ENCODE assay signal across 17 cellular contexts in the genomic region with DNA sequence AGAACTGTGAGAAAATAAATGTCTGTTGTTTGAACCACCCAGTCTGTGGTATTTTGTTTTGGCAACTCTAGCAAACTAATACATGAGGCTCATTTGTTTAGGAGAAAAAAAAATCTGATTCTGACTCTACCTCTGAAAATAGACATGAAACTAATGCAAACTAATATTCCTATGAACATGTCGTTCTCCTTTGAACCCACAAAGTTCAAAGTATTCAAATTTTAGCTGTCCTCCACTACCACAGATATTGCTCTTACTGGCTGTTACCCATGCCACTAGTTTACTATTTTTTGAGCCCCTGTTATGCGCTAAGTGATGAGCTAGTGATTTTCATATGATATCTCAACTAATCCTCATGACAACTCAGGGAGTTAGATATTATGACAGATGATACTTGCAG. TPM values are rescaled to one million over a fixed set of nuclear protein-coding genes. Genes with fewer than 3 reads are reported as not detected.
"Had no signal": no experiment of that assay in that cellular context is flagged by ENCODE, and none has a peak within 500 bp of the region (broad histone marks: within the 10 kb centered on the region; RNA-seq: fewer than 3 reads in every experiment).

No MANE protein-coding gene starts in this region.

- H3K27ac ChIP-seq: left lung, pancreas, suprapubic skin, upper lobe of left lung had no signal

- DNase-seq: activated CD4-positive, alpha-beta T cell treated with anti-CD3 and anti-CD28 coated beads, Interleukin-2, amount 10 ng/mL, durations not matched to agents 24 days and 14 days; activated CD4-positive, CD25-positive, alpha-beta regulatory T cell; activated CD8-positive, alpha-beta memory T cell treated with anti-CD3 and anti-CD28 coated beads, Interleukin-2, amount 50 U/mL, for 4 hours; activated CD8-positive, alpha-beta T cell treated with anti-CD3 and anti-CD28 coated beads, Interleukin-2, amount 10 ng/mL, durations not matched to agents 7 days and 5 days; activated gamma-delta T cell; activated T-cell treated with anti-CD3 and anti-CD28 coated beads, Interleukin-2, amount 50 U/mL, for 48 hours; amniotic stem cell; hippocampal formation; left lung; mucosa of descending colon; naive thymus-derived CD4-positive, alpha-beta T cell; pancreas; stimulated activated naive CD8-positive, alpha-beta T cell treated with anti-CD3 and anti-CD28 coated beads, Interleukin-15, Interleukin-2, amounts not matched to agents 100 U/mL and 50 U/mL, for 24 hours; upper lobe of left lung had no signal

- H3K4me3 ChIP-seq: left lung, mucosa of descending colon, pancreas, suprapubic skin, upper lobe of left lung had no signal

- H3K9me3 ChIP-seq: left lung, mucosa of descending colon, pancreas, suprapubic skin, upper lobe of left lung had no signal

- ATAC-seq: activated CD8-positive, alpha-beta T cell treated with anti-CD3 and anti-CD28 coated beads, Interleukin-2, amount 10 ng/mL, durations not matched to agents 7 days and 5 days; activated naive CD4-positive, alpha-beta T cell treated with anti-CD3 and anti-CD28 coated beads, Interleukin-2, amount 50 U/mL, for 72 hours; left lung; mucosa of descending colon; naive thymus-derived CD4-positive, alpha-beta T cell; pancreas; sciatic nerve; stimulated activated naive CD8-positive, alpha-beta T cell treated with anti-CD3 and anti-CD28 coated beads, Interleukin-15, Interleukin-2, amounts not matched to agents 100 U/mL and 50 U/mL, for 24 hours had no signal

- H3K36me3 ChIP-seq: left lung, pancreas, suprapubic skin, upper lobe of left lung had no signal

- H3K27me3 ChIP-seq: left lung, pancreas, suprapubic skin, upper lobe of left lung had no signal

- H3K4me1 ChIP-seq: left lung, pancreas, suprapubic skin, upper lobe of left lung had no signal

RNA-seq across cellular contexts. Expression of a gene that starts 58.8 kb away (rescaled TPM):
- total RNA-seq: activated CD4-positive, alpha-beta T cell treated with anti-CD3 and anti-CD28 coated beads, Interleukin-2, amount 10 ng/mL, durations not matched to agents 24 days and 14 days; activated CD8-positive, alpha-beta T cell treated with anti-CD3 and anti-CD28 coated beads, Interleukin-2, amount 10 ng/mL, durations not matched to agents 7 days and 5 days; activated naive CD4-positive, alpha-beta T cell treated with anti-CD3 and anti-CD28 coated beads, Interleukin-2, amount 50 U/mL, for 72 hours; left lung; naive thymus-derived CD4-positive, alpha-beta T cell; sciatic nerve; suprapubic skin; upper lobe of left lung had no signal
